ENCODE assay signal across 1 cellular context in genomic region chr6:4459981-4460380, GRCh38.
TF ChIP-seq lines count a peak whose summit lies in the region.

No MANE protein-coding gene starts in this region.

TF ChIP-seq in H1, 55 proteins besides CTCF, POLR2A, EP300 and RAD21 (continued from another document):
- TF ChIP-seq, protein P1, sequence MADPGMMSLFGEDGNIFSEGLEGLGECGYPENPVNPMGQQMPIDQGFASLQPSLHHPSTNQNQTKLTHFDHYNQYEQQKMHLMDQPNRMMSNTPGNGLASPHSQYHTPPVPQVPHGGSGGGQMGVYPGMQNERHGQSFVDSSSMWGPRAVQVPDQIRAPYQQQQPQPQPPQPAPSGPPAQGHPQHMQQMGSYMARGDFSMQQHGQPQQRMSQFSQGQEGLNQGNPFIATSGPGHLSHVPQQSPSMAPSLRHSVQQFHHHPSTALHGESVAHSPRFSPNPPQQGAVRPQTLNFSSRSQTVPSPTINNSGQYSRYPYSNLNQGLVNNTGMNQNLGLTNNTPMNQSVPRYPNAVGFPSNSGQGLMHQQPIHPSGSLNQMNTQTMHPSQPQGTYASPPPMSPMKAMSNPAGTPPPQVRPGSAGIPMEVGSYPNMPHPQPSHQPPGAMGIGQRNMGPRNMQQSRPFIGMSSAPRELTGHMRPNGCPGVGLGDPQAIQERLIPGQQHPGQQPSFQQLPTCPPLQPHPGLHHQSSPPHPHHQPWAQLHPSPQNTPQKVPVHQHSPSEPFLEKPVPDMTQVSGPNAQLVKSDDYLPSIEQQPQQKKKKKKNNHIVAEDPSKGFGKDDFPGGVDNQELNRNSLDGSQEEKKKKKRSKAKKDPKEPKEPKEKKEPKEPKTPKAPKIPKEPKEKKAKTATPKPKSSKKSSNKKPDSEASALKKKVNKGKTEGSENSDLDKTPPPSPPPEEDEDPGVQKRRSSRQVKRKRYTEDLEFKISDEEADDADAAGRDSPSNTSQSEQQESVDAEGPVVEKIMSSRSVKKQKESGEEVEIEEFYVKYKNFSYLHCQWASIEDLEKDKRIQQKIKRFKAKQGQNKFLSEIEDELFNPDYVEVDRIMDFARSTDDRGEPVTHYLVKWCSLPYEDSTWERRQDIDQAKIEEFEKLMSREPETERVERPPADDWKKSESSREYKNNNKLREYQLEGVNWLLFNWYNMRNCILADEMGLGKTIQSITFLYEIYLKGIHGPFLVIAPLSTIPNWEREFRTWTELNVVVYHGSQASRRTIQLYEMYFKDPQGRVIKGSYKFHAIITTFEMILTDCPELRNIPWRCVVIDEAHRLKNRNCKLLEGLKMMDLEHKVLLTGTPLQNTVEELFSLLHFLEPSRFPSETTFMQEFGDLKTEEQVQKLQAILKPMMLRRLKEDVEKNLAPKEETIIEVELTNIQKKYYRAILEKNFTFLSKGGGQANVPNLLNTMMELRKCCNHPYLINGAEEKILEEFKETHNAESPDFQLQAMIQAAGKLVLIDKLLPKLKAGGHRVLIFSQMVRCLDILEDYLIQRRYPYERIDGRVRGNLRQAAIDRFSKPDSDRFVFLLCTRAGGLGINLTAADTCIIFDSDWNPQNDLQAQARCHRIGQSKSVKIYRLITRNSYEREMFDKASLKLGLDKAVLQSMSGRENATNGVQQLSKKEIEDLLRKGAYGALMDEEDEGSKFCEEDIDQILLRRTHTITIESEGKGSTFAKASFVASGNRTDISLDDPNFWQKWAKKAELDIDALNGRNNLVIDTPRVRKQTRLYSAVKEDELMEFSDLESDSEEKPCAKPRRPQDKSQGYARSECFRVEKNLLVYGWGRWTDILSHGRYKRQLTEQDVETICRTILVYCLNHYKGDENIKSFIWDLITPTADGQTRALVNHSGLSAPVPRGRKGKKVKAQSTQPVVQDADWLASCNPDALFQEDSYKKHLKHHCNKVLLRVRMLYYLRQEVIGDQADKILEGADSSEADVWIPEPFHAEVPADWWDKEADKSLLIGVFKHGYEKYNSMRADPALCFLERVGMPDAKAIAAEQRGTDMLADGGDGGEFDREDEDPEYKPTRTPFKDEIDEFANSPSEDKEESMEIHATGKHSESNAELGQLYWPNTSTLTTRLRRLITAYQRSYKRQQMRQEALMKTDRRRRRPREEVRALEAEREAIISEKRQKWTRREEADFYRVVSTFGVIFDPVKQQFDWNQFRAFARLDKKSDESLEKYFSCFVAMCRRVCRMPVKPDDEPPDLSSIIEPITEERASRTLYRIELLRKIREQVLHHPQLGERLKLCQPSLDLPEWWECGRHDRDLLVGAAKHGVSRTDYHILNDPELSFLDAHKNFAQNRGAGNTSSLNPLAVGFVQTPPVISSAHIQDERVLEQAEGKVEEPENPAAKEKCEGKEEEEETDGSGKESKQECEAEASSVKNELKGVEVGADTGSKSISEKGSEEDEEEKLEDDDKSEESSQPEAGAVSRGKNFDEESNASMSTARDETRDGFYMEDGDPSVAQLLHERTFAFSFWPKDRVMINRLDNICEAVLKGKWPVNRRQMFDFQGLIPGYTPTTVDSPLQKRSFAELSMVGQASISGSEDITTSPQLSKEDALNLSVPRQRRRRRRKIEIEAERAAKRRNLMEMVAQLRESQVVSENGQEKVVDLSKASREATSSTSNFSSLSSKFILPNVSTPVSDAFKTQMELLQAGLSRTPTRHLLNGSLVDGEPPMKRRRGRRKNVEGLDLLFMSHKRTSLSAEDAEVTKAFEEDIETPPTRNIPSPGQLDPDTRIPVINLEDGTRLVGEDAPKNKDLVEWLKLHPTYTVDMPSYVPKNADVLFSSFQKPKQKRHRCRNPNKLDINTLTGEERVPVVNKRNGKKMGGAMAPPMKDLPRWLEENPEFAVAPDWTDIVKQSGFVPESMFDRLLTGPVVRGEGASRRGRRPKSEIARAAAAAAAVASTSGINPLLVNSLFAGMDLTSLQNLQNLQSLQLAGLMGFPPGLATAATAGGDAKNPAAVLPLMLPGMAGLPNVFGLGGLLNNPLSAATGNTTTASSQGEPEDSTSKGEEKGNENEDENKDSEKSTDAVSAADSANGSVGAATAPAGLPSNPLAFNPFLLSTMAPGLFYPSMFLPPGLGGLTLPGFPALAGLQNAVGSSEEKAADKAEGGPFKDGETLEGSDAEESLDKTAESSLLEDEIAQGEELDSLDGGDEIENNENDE (IDR thresholded peaks at IDR 0.05; ENCODE audit: insufficient replicate concordance, low read length): no peak
- TF ChIP-seq CBX5 (IDR thresholded peaks at IDR 0.05; ENCODE audit: low read depth, low read length): no peak
- TF ChIP-seq JUND (IDR thresholded peaks at IDR 0.05; ENCODE audit: low read length): no peak
- TF ChIP-seq, protein P2, sequence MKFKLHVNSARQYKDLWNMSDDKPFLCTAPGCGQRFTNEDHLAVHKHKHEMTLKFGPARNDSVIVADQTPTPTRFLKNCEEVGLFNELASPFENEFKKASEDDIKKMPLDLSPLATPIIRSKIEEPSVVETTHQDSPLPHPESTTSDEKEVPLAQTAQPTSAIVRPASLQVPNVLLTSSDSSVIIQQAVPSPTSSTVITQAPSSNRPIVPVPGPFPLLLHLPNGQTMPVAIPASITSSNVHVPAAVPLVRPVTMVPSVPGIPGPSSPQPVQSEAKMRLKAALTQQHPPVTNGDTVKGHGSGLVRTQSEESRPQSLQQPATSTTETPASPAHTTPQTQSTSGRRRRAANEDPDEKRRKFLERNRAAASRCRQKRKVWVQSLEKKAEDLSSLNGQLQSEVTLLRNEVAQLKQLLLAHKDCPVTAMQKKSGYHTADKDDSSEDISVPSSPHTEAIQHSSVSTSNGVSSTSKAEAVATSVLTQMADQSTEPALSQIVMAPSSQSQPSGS (IDR thresholded peaks at IDR 0.05; ENCODE audit: low read length): no peak
